1 cellular context compared by ENCODE assay signal in the genomic region with DNA sequence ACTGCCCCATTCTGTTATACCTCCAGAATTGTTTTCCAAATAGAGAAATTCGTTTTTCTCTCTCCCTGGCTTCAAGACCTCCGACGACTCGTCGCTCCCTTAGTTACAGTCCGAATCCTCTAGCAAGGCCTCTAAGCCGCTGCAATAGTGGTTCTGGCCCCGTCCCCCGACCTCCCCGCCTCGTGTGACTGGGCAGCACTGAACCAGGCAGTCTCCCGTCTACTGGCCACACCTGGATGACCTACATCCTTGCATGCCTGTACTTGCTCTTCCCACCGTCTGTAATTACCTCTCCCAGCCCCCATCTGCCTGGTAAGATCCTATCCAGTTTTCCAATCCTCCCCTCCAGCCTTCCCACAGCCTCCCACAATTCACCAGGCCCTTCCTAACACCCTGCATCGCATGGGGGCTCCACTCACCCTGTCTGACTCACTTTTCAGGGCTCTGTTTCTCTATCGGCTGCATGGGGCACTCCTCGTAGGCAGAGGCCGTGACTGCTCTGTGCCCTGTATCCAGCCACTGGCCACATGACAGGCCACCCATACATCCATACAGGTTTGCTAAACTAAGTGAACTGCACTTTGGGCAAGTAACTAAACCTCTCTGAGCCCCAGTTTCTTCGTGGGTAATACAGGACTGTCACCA.
TF ChIP-seq lines count a peak whose summit lies in the region.

No MANE protein-coding gene starts in this region.

TF ChIP-seq in HepG2, 621 proteins besides CTCF, POLR2A, EP300 and RAD21:
- TF ChIP-seq, protein P1, sequence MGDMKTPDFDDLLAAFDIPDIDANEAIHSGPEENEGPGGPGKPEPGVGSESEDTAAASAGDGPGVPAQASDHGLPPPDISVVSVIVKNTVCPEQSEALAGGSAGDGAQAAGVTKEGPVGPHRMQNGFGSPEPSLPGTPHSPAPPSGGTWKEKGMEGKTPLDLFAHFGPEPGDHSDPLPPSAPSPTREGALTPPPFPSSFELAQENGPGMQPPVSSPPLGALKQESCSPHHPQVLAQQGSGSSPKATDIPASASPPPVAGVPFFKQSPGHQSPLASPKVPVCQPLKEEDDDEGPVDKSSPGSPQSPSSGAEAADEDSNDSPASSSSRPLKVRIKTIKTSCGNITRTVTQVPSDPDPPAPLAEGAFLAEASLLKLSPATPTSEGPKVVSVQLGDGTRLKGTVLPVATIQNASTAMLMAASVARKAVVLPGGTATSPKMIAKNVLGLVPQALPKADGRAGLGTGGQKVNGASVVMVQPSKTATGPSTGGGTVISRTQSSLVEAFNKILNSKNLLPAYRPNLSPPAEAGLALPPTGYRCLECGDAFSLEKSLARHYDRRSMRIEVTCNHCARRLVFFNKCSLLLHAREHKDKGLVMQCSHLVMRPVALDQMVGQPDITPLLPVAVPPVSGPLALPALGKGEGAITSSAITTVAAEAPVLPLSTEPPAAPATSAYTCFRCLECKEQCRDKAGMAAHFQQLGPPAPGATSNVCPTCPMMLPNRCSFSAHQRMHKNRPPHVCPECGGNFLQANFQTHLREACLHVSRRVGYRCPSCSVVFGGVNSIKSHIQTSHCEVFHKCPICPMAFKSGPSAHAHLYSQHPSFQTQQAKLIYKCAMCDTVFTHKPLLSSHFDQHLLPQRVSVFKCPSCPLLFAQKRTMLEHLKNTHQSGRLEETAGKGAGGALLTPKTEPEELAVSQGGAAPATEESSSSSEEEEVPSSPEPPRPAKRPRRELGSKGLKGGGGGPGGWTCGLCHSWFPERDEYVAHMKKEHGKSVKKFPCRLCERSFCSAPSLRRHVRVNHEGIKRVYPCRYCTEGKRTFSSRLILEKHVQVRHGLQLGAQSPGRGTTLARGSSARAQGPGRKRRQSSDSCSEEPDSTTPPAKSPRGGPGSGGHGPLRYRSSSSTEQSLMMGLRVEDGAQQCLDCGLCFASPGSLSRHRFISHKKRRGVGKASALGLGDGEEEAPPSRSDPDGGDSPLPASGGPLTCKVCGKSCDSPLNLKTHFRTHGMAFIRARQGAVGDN (CRISPR knock-in tag; IDR thresholded peaks at IDR 0.05), result peak; percentile 12; the same call in 1 of the 2 replicates
- TF ChIP-seq, protein P2, sequence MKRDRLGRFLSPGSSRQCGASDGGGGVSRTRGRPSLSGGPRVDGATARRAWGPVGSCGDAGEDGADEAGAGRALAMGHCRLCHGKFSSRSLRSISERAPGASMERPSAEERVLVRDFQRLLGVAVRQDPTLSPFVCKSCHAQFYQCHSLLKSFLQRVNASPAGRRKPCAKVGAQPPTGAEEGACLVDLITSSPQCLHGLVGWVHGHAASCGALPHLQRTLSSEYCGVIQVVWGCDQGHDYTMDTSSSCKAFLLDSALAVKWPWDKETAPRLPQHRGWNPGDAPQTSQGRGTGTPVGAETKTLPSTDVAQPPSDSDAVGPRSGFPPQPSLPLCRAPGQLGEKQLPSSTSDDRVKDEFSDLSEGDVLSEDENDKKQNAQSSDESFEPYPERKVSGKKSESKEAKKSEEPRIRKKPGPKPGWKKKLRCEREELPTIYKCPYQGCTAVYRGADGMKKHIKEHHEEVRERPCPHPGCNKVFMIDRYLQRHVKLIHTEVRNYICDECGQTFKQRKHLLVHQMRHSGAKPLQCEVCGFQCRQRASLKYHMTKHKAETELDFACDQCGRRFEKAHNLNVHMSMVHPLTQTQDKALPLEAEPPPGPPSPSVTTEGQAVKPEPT (CRISPR knock-in tag; IDR thresholded peaks at IDR 0.05; ENCODE audit: low read depth), result no peak
